1 cellular context compared by ENCODE assay signal in genomic region chr5:217860-218456, GRCh38.
TF ChIP-seq lines count a peak whose summit lies in the region.

CCDC127 (minus strand) TSS chr5:218153; CDS start chr5:216849, 1,304 bp downstream.
SDHA (plus strand) TSS chr5:218320; CDS start chr5:218356, 36 bp downstream.

TF ChIP-seq in K562, 482 proteins besides CTCF, POLR2A, EP300 and RAD21 (continued from another document and continues in another):
- TF ChIP-seq NKRF (IDR thresholded peaks at IDR 0.05; ENCODE audit: borderline replicate concordance): peak; percentile 26; the same call in 1 of the 2 replicates
- TF ChIP-seq NR4A1 (CRISPR knock-in tag; IDR thresholded peaks at IDR 0.05): no peak
- TF ChIP-seq NR4A1 (tag; IDR thresholded peaks at IDR 0.05): no peak
- TF ChIP-seq SRF (CRISPR knock-in tag; IDR thresholded peaks at IDR 0.05): no peak
- peak; percentile 73 to 79; a peak in 3 of 4 replicates for TF ChIP-seq FOXK2 (conservative IDR thresholded peaks at IDR 0.05 in 1 of 2, IDR thresholded peaks at IDR 0.05 in 1 of 2; ENCODE audit: low read depth in 2 of 2)
- no peak for TF ChIP-seq EZH2 (IDR thresholded peaks at IDR 0.05; ENCODE audit: borderline replicate concordance, low read depth, low read length)
- no peak for TF ChIP-seq SMC3 (conservative IDR thresholded peaks at IDR 0.05; ENCODE audit: insufficient read depth, low read depth, low read length)
- peak; percentile 75 for TF ChIP-seq RB1 (IDR thresholded peaks at IDR 0.05; ENCODE audit: low read depth)
- TF ChIP-seq SREBF1 (IDR thresholded peaks at IDR 0.05; ENCODE audit: borderline replicate concordance, low read depth, low read length): no peak
- peak; percentile 44; the same call in 1 of the 2 replicates for TF ChIP-seq SMAD4 (CRISPR knock-in tag; conservative IDR thresholded peaks at IDR 0.05)
- TF ChIP-seq ETS2 (tag; IDR thresholded peaks at IDR 0.05; ENCODE audit: borderline replicate concordance, poor library complexity, severe bottlenecking): no peak
- no peak for TF ChIP-seq ZNF561 (CRISPR knock-in tag; conservative IDR thresholded peaks at IDR 0.05)
- TF ChIP-seq ZNF121 (CRISPR knock-in tag; conservative IDR thresholded peaks at IDR 0.05): no peak
- no peak for TF ChIP-seq ESRRA (IDR thresholded peaks at IDR 0.05; ENCODE audit: borderline replicate concordance, low read depth)
- no peak for TF ChIP-seq STAT5B (CRISPR knock-in tag; IDR thresholded peaks at IDR 0.05)
- TF ChIP-seq PYGO2 (tag; IDR thresholded peaks at IDR 0.05): no peak
- no peak for TF ChIP-seq ZNF347 (CRISPR knock-in tag; IDR thresholded peaks at IDR 0.05; ENCODE audit: low read depth)
- TF ChIP-seq ETV1 (tag; conservative IDR thresholded peaks at IDR 0.05; ENCODE audit: low read depth): no peak
- TF ChIP-seq ZKSCAN1 (IDR thresholded peaks at IDR 0.05; ENCODE audit: low read depth, low read length): peak; percentile 43; the same call in 1 of the 2 replicates
- no peak for TF ChIP-seq MYC (IDR thresholded peaks at IDR 0.05; ENCODE audit: low read depth, low read length)
- TF ChIP-seq MYC (CRISPR knock-in tag; IDR thresholded peaks at IDR 0.05; ENCODE audit: borderline replicate concordance, low read depth): 0 out of 2 replicates have a peak, but pooled peaks have one; percentile 26
- TF ChIP-seq MED1 (CRISPR knock-in tag; IDR thresholded peaks at IDR 0.05; ENCODE audit: borderline replicate concordance): no peak
- peak; percentile 83 for TF ChIP-seq L3MBTL2 (IDR thresholded peaks at IDR 0.05)
- TF ChIP-seq CXXC5 (CRISPR knock-in tag; IDR thresholded peaks at IDR 0.05): peak; percentile 74
- TF ChIP-seq NEUROD1 (IDR thresholded peaks at IDR 0.05; ENCODE audit: borderline replicate concordance, low read depth, low read length, partially characterized antibody): no peak
- TF ChIP-seq HMGN3 (IDR thresholded peaks at IDR 0.05; ENCODE audit: borderline replicate concordance, extremely low read depth, insufficient read length, low read depth, low read length): peak; percentile 17
- no peak for TF ChIP-seq ZSCAN32 (CRISPR knock-in tag; IDR thresholded peaks at IDR 0.05)
- no peak for TF ChIP-seq NCOA1 (IDR thresholded peaks at IDR 0.05; ENCODE audit: low read depth)
- TF ChIP-seq MAFK (IDR thresholded peaks at IDR 0.05; ENCODE audit: low read length): no peak
- TF ChIP-seq PHF20 (IDR thresholded peaks at IDR 0.05; ENCODE audit: partially characterized antibody): peak; percentile 66
- TF ChIP-seq ZBTB49 (CRISPR knock-in tag; IDR thresholded peaks at IDR 0.05; ENCODE audit: borderline replicate concordance): no peak
- TF ChIP-seq CTBP1 (IDR thresholded peaks at IDR 0.05; ENCODE audit: borderline replicate concordance): no peak
- peak; percentile 75 to 96 for TF ChIP-seq MAZ (CRISPR knock-in tag; conservative IDR thresholded peaks at IDR 0.05 in 1 of 2, IDR thresholded peaks at IDR 0.05 in 1 of 2)
- TF ChIP-seq GTF2F1 (IDR thresholded peaks at IDR 0.05; ENCODE audit: low read depth, low read length): no peak
- TF ChIP-seq PHF8 (IDR thresholded peaks at IDR 0.05; ENCODE audit: borderline replicate concordance, low read length): peak; percentile 72
- TF ChIP-seq NCOA2 (IDR thresholded peaks at IDR 0.05; ENCODE audit: partially characterized antibody in 2 of 2): no peak
- no peak for TF ChIP-seq EHMT2 (IDR thresholded peaks at IDR 0.05)
- no peak for TF ChIP-seq ZNF184 (CRISPR knock-in tag; IDR thresholded peaks at IDR 0.05)
- peak; percentile 89 for TF ChIP-seq RBFOX2 (IDR thresholded peaks at IDR 0.05; ENCODE audit: low read depth, low read length)
- TF ChIP-seq FOXP4 (CRISPR knock-in tag; IDR thresholded peaks at IDR 0.05; ENCODE audit: borderline replicate concordance): 0 out of 2 replicates have a peak, but pooled peaks have one; percentile 45
- no peak for TF ChIP-seq ZBTB33 (CRISPR knock-in tag; IDR thresholded peaks at IDR 0.05)
- peak; percentile 54; the same call in 1 of the 2 replicates for TF ChIP-seq REST (CRISPR knock-in tag; IDR thresholded peaks at IDR 0.05; ENCODE audit: low read depth)
- TF ChIP-seq NFE2 (IDR thresholded peaks at IDR 0.05; ENCODE audit: low read depth): no peak
- TF ChIP-seq ATF6 (CRISPR knock-in tag; IDR thresholded peaks at IDR 0.05): no peak
- 0 out of 2 replicates have a peak, but pooled peaks have one; percentile 14 for TF ChIP-seq FOXM1 (IDR thresholded peaks at IDR 0.05; ENCODE audit: low read depth)
- peak; percentile 25; the same call in 1 of the 2 replicates for TF ChIP-seq FOXM1 (CRISPR knock-in tag; IDR thresholded peaks at IDR 0.05; ENCODE audit: low read depth)
- TF ChIP-seq POU5F1 (IDR thresholded peaks at IDR 0.05; ENCODE audit: borderline replicate concordance, low read depth, low read length, partially characterized antibody): peak; percentile 76
- TF ChIP-seq MAFG (tag; conservative IDR thresholded peaks at IDR 0.05): no peak
- peak; percentile 64 to 75; a peak in 3 of 4 replicates for TF ChIP-seq MNT (conservative IDR thresholded peaks at IDR 0.05)
- no peak for TF ChIP-seq HINFP (tag; conservative IDR thresholded peaks at IDR 0.05; ENCODE audit: low read depth)
- TF ChIP-seq NFXL1 (CRISPR knock-in tag; IDR thresholded peaks at IDR 0.05): no peak
- no peak for TF ChIP-seq ZNF217 (CRISPR knock-in tag; IDR thresholded peaks at IDR 0.05)
